In the genomic region with DNA sequence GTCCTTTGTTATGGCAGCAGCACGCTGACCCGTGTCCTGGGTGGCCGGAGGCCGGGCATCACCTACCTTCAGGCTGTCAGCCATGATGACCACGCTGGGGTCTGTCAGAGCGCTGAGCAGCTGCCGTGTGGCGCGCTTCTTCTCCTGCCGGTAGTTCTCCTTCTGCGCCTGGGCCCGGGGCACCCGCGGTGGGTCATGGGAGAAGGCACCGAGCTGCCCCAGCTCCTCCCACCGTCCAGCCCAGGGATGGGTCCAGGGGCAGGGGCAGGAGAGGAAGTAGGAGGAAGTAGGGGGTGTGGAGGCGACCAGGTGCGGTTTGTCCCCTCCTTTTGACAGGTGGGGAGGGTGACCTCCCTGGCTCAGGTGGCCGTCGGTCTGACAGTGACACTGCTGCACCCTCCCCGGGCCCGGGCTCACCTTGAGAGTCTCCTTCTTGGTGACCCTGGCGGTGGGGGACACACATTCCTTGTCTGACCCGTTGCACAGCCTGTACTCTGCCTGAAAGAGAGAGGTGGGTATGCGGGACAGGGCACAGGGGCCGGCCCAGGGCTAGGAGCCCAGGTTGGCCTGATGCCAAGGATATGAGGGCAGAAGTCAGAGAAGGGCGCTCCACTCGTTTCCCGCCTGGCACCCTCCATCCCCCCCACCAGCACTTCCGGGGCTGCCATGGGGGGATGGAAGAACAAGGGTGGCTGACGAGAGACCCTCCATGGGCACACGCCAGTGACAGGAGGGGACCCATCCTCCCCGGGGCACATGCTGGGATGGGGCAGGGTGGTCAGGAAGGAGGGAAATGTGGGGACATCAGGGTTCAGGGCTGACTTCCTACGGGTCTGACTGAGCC, we compare ENCODE assay signal across 19 cellular contexts. TPM values are rescaled to one million over a fixed set of nuclear protein-coding genes. Genes with fewer than 3 reads are reported as not detected.
A peak's percentile ranks its signal among the peaks of the same experiment; 100 is the strongest.
DNase-seq lines count a peak whose midpoint lies in the region; ATAC-seq and TF ChIP-seq lines count a peak whose summit lies in the region.
"Had no signal": no experiment of that assay in that cellular context is flagged by ENCODE, and none has a peak within 500 bp of the region (broad histone marks: within the 10 kb centered on the region; RNA-seq: fewer than 3 reads in every experiment).

No MANE protein-coding gene starts in this region.

- peaks cover 0 to 3% (median 2%) of the 10 kb centered on the region in 3 donors for H3K27me3 Mint-ChIP-seq in CD14-positive monocyte (ENCODE audit: low read depth in 3 of 3)
- no peaks in the 10 kb centered on the region for H3K27me3 Mint-ChIP-seq in T-helper 17 cell
- no peaks in the 10 kb centered on the region for H3K27me3 Mint-ChIP-seq in Calu3 (ENCODE audit: unreplicated experiment)

- no peak overlapping the region for H3K4me3 Mint-ChIP-seq in CD14-positive monocyte
- H3K4me3 Mint-ChIP-seq in T-helper 17 cell: no peak overlapping the region
- H3K4me3 Mint-ChIP-seq in Calu3 (ENCODE audit: low read depth, unreplicated experiment): no peak overlapping the region
- H3K4me3 Mint-ChIP-seq: activated T-cell treated with anti-CD3 and anti-CD28 coated beads, Interleukin-2, amount 50 U/mL, for 4 hours; immature natural killer cell; mesothelial cell of epicardium; neural progenitor cell had no signal

- BruUV-seq in Calu3 (replicated peaks; lab: Mats Ljungman, UMichigan): no TSS peak

- no peaks in the 10 kb centered on the region for H3K27me3 ChIP-seq in right cardiac atrium (ENCODE audit: control insufficient read depth, insufficient read depth)
- H3K27me3 ChIP-seq: cardiac muscle cell, neural progenitor cell had no signal

- H3K9me3 Mint-ChIP-seq in CD14-positive monocyte: peaks cover 0 to 5% (median 2%) of the 10 kb centered on the region in 7 donors
- H3K9me3 Mint-ChIP-seq in Calu3 (ENCODE audit: low read depth, unreplicated experiment): no peaks in the 10 kb centered on the region
- H3K9me3 Mint-ChIP-seq: activated T-cell treated with anti-CD3 and anti-CD28 coated beads, Interleukin-2, amount 50 U/mL, for 4 hours; immature natural killer cell had no signal

- ATAC-seq in T-helper 17 cell: no peak
- no peak for ATAC-seq in right cardiac atrium
- no peak for ATAC-seq in sciatic nerve
- ATAC-seq: activated T-cell treated with anti-CD3 and anti-CD28 coated beads, Interleukin-2, amount 50 U/mL, for 4 hours; PC-3 had no signal

- 89% methylated on average over 34 of the region's 34 CpGs for WGBS in right cardiac atrium

- intact Hi-C loops in CD14-positive monocyte (cut with micrococcal nuclease) (no loop called here), right cardiac atrium (cut with DNase I) (loop anchor here in 1 of 4 donors (10.0 kb wide), 1 partner anchor 53 kb away; no protein-coding TSS in a partner anchor), sciatic nerve (cut with DNase I) (no loop called here), Calu3 (cut with micrococcal nuclease; ENCODE audit: unreplicated experiment) (no loop called here)

- CTCF ChIA-PET in Calu3 (lab: Charles Lee): no interaction called here

- H3K27ac Mint-ChIP-seq in CD14-positive monocyte: no peak overlapping the region
- H3K27ac Mint-ChIP-seq in T-helper 17 cell: no peak overlapping the region
- H3K27ac Mint-ChIP-seq in Calu3 (ENCODE audit: unreplicated experiment): no peak overlapping the region
- H3K27ac Mint-ChIP-seq: mesothelial cell of epicardium, neural progenitor cell had no signal

- peak; percentile 40 for DNase-seq in CD14-positive monocyte (ENCODE audit: low spot score)
- DNase-seq in T-helper 17 cell: peak in 2 of 3 donors; percentile 5 to 10
- peak; percentile 19 to 63 (median 62) for DNase-seq in right cardiac atrium
- peak; percentile 58 for DNase-seq in sciatic nerve (ENCODE audit: low spot score)
- no peak for DNase-seq in SKM-1 (lab: John Stamatoyannopoulos, UW; ENCODE audit: unreplicated experiment)
- DNase-seq in Calu3: no peak
- DNase-seq in kidney tubule cell (ENCODE audit: low spot score): no peak
- DNase-seq in Kasumi-1 (lab: John Stamatoyannopoulos, UW): no peak
- DNase-seq: activated CD4-positive, alpha-beta T cell treated with anti-CD3 and anti-CD28 coated beads, Interleukin-2, amount 50 U/mL, for 48 hours; activated T-cell treated with anti-CD3 and anti-CD28 coated beads, Interleukin-2, amount 50 U/mL, for 4 hours; glutamatergic neuron; immature natural killer cell; NCI-H1048; NCI-H526 treated with DMSO at 0.1 percent for 48 hours; PC-3; retina had no signal

- peaks cover 25% of the 10 kb centered on the region for H3K4me1 Mint-ChIP-seq in CD14-positive monocyte
- no peaks in the 10 kb centered on the region for H3K4me1 Mint-ChIP-seq in T-helper 17 cell
- H3K4me1 Mint-ChIP-seq in Calu3 (ENCODE audit: low read depth, unreplicated experiment): peaks cover 13% of the 10 kb centered on the region
- H3K4me1 Mint-ChIP-seq: mesothelial cell of epicardium, neural progenitor cell had no signal

- peaks cover 3% of the 10 kb centered on the region for H3K4me1 ChIP-seq in right cardiac atrium (ENCODE audit: control insufficient read depth, insufficient read depth, low read length)
- H3K4me1 ChIP-seq: neural progenitor cell had no signal

- no peak for TF ChIP-seq CTCF in CD14-positive monocyte (IDR thresholded peaks at IDR 0.05)
- no peak for TF ChIP-seq CTCF in Calu3 (IDR thresholded peaks at IDR 0.05; ENCODE audit: unreplicated experiment)

- H3K9me3 ChIP-seq in T-helper 17 cell (ENCODE audit: control insufficient read depth, low read length, poor library complexity, severe bottlenecking): no peaks in the 10 kb centered on the region
- H3K9me3 ChIP-seq in right cardiac atrium (ENCODE audit: control insufficient read depth, low read length): no peaks in the 10 kb centered on the region

- H3K27ac ChIP-seq in right cardiac atrium (ENCODE audit: low read length): no peak overlapping the region
- H3K27ac ChIP-seq: cardiac muscle cell, neural progenitor cell had no signal

- no peak overlapping the region for H3K4me3 ChIP-seq in right cardiac atrium (ENCODE audit: low read length)
- H3K4me3 ChIP-seq: cardiac muscle cell, neural progenitor cell had no signal

- peaks cover 60 to 92% of the 10 kb centered on the region in 2 donors for H3K36me3 Mint-ChIP-seq in CD14-positive monocyte
- H3K36me3 Mint-ChIP-seq in T-helper 17 cell (ENCODE audit: low read depth): no peaks in the 10 kb centered on the region
- no peaks in the 10 kb centered on the region for H3K36me3 Mint-ChIP-seq in Calu3 (ENCODE audit: insufficient read depth, unreplicated experiment)

RNA-seq across cellular contexts. Expression of gene OSBPL5, which starts 43.0 kb away (rescaled TPM):
- polyA plus RNA-seq in CD14-positive monocyte (1 to 10 TPM; 3.1 to 6.8 TPM), right cardiac atrium (10.3 TPM)
- total RNA-seq in T-helper 17 cell (1 to 10 TPM; 6.8 to 8.1 TPM), right cardiac atrium (10 to 100 TPM; 14.1 to 19.1 (median 15.4) TPM), sciatic nerve (58.3 TPM), Calu3 (2022) (6.1 and 7.1 TPM in 2 replicates)

Comparison
In these comparisons a context has a peak if more than half of its experiments do, and no peak if none do; other contexts are left out.
1. DNase-seq: peak in CD14-positive monocyte (single experiment), T-helper 17 cell (2 of 3), right cardiac atrium (3 of 3) and sciatic nerve (single experiment); none in SKM-1 (single experiment), Calu3 (single experiment), kidney tubule cell (single experiment) and Kasumi-1 (0 of 2).